ENCODE assay signal across 1 cellular context in the genomic region with DNA sequence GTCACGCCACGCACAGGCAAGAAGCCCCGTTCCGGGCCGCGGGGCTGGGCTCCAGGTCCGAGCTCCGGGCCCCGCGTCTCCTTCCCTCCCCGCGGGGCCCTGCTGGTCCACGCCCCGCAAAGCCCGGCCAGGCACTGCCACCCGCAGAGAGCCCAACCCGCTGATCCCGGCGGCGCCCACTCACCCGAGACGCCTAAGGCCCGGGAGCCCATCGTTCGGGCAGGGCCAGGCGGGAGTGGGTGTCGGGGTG.
TF ChIP-seq lines count a peak whose summit lies in the region.

No MANE protein-coding gene starts in this region.

TF ChIP-seq in WTC11, 78 proteins besides CTCF, POLR2A, EP300 and RAD21 (continued from another document):
- TF ChIP-seq PRDM15 (CRISPR knock-in tag; IDR thresholded peaks at IDR 0.05) (no peak), ATF1 (CRISPR knock-in tag; IDR thresholded peaks at IDR 0.05) (no peak), CREM (CRISPR knock-in tag; IDR thresholded peaks at IDR 0.05) (no peak), ZNF317 (CRISPR knock-in tag; IDR thresholded peaks at IDR 0.05; ENCODE audit: borderline replicate concordance, low read depth) (no peak), JUN (CRISPR knock-in tag; IDR thresholded peaks at IDR 0.05) (no peak)
- TF ChIP-seq, protein P1, sequence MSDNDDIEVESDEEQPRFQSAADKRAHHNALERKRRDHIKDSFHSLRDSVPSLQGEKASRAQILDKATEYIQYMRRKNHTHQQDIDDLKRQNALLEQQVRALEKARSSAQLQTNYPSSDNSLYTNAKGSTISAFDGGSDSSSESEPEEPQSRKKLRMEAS (CRISPR knock-in tag; IDR thresholded peaks at IDR 0.05) = no peak
- TF ChIP-seq, protein P2, sequence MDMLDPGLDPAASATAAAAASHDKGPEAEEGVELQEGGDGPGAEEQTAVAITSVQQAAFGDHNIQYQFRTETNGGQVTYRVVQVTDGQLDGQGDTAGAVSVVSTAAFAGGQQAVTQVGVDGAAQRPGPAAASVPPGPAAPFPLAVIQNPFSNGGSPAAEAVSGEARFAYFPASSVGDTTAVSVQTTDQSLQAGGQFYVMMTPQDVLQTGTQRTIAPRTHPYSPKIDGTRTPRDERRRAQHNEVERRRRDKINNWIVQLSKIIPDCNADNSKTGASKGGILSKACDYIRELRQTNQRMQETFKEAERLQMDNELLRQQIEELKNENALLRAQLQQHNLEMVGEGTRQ (CRISPR knock-in tag; IDR thresholded peaks at IDR 0.05) = no peak
- TF ChIP-seq, protein P3, sequence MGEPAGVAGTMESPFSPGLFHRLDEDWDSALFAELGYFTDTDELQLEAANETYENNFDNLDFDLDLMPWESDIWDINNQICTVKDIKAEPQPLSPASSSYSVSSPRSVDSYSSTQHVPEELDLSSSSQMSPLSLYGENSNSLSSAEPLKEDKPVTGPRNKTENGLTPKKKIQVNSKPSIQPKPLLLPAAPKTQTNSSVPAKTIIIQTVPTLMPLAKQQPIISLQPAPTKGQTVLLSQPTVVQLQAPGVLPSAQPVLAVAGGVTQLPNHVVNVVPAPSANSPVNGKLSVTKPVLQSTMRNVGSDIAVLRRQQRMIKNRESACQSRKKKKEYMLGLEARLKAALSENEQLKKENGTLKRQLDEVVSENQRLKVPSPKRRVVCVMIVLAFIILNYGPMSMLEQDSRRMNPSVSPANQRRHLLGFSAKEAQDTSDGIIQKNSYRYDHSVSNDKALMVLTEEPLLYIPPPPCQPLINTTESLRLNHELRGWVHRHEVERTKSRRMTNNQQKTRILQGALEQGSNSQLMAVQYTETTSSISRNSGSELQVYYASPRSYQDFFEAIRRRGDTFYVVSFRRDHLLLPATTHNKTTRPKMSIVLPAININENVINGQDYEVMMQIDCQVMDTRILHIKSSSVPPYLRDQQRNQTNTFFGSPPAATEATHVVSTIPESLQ (CRISPR knock-in tag; IDR thresholded peaks at IDR 0.05) = no peak
- TF ChIP-seq, protein P4, sequence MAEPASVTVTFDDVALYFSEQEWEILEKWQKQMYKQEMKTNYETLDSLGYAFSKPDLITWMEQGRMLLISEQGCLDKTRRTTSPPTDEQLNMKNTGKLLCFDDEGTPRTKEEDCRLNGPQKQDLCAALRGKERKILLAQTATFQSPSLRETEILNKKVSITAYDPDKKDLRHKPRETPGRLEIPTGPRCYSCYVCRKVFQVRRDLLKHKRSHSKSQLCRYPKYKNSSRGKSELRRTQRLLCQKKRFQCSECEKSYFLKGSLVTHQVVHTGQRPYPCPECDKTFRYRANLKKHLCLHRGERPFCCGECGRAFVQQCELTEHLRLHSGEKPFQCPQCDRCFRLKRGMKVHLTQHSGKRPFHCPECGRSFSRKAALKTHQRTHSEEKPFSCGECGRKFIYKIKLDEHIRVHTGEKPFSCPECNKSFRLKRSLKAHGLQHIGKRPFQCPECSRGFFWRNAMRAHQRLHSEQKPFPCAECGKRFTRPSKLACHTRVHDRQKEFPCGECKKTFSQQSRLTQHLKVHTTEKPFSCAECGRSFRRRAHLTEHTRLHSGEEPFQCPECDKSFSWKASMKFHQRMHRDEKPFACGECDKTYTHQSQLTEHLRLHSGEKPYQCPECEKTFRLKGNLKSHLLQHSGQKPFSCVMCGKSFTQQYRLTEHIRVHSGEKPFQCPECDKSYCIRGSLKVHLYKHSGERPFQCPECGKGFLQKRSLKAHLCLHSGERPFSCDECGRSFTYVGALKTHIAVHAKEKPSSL (CRISPR knock-in tag; conservative IDR thresholded peaks at IDR 0.05) = no peak
